Comparison of ENCODE assay signal across 14 cellular contexts in the genomic region with DNA sequence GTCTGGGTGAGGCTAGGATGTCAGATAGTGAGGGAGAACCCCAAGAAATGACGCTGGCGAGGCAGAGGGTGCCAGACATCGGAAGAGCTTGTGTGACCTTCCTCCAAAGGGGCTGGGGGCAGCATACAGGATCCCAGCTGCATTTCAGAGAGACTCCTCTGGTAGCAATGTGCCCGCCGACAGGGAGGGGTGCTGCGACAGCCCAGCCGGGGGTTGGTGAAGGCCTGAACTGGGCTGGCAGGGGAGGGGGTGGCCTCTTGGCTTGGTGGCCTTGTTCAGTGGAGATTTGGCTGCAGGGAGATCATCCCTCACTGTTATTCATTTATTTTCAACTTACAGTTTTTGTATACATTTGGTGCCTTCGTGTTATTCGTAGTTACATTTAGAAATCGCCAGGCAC. TPM values are rescaled to one million over a fixed set of nuclear protein-coding genes. Genes with fewer than 3 reads are reported as not detected.
DNase-seq lines count a peak whose midpoint lies in the region; TF ChIP-seq lines count a peak whose summit lies in the region.
"Had no signal": no experiment of that assay in that cellular context is flagged by ENCODE, and none has a peak within 500 bp of the region (broad histone marks: within the 10 kb centered on the region; RNA-seq: fewer than 3 reads in every experiment).

No MANE protein-coding gene starts in this region.

- H3K27me3 ChIP-seq in neuronal stem cell (ENCODE audit: control insufficient read depth in 3 of 3, insufficient read depth in 3 of 3, low read depth in 1 of 3, low read length in 3 of 3), result no peaks in the 10 kb centered on the region
- H3K27me3 ChIP-seq: BLaER1 had no signal

- CTCF ChIA-PET in activated CD4-positive, alpha-beta memory T cell treated with anti-CD3 and anti-CD28 coated beads, Interleukin-2, amount 10 ng/mL, durations not matched to agents 7 days and 5 days (lab: Charles Lee), result no interaction called here
- CTCF ChIA-PET in activated CD4-positive, alpha-beta memory T cell treated with anti-CD3 and anti-CD28 coated beads for 36 hours (lab: Charles Lee), result interaction anchor here (0.6 kb wide), 1 partner anchor 58 kb away, joined by 3 read pairs; no protein-coding TSS in a partner anchor

- no peak overlapping the region for H3K27ac ChIP-seq in neuronal stem cell (replicated peaks; ENCODE audit: low read length)
- H3K27ac ChIP-seq: BLaER1, GM23248 had no signal

- no peak overlapping the region for H2BK12ac ChIP-seq in neuronal stem cell (ENCODE audit: low read length)

- H2AK5ac ChIP-seq in neuronal stem cell (ENCODE audit: low read depth, low read length), result no peak overlapping the region

- H4K91ac ChIP-seq in neuronal stem cell (ENCODE audit: low read depth, low read length, poor library complexity), result no peak overlapping the region

- no peak overlapping the region for H3K4ac ChIP-seq in neuronal stem cell (ENCODE audit: low read length)

- H3K27me3 Mint-ChIP-seq in activated CD4-positive, alpha-beta memory T cell treated with anti-CD3 and anti-CD28 coated beads, Interleukin-2, amount 10 ng/mL, durations not matched to agents 7 days and 5 days, result no peaks in the 10 kb centered on the region
- no peaks in the 10 kb centered on the region for H3K27me3 Mint-ChIP-seq in activated CD4-positive, alpha-beta memory T cell treated with anti-CD3 and anti-CD28 coated beads for 36 hours
- no peaks in the 10 kb centered on the region for H3K27me3 Mint-ChIP-seq in CD14-positive monocyte (ENCODE audit: low read depth in 3 of 3)
- peaks cover 5% of the 10 kb centered on the region for H3K27me3 Mint-ChIP-seq in endothelial cell (ENCODE audit: unreplicated experiment)
- H3K27me3 Mint-ChIP-seq: CD4-positive, alpha-beta T cell had no signal

- no peak overlapping the region for H3K18ac ChIP-seq in neuronal stem cell (ENCODE audit: low read length)

- peaks cover 69% of the 10 kb centered on the region for H3K36me3 Mint-ChIP-seq in activated CD4-positive, alpha-beta memory T cell treated with anti-CD3 and anti-CD28 coated beads, Interleukin-2, amount 10 ng/mL, durations not matched to agents 7 days and 5 days (ENCODE audit: low read depth)
- peaks cover 46% of the 10 kb centered on the region for H3K36me3 Mint-ChIP-seq in activated CD4-positive, alpha-beta memory T cell treated with anti-CD3 and anti-CD28 coated beads for 36 hours
- H3K36me3 Mint-ChIP-seq in CD14-positive monocyte, result peaks cover 69 to 78% of the 10 kb centered on the region in 2 donors
- H3K36me3 Mint-ChIP-seq in endothelial cell (ENCODE audit: low read depth, unreplicated experiment), result peaks cover 52% of the 10 kb centered on the region

- H3K23ac ChIP-seq in neuronal stem cell (ENCODE audit: low read depth, low read length, poor library complexity), result no peak overlapping the region

- H3K4me3 Mint-ChIP-seq in activated CD4-positive, alpha-beta memory T cell treated with anti-CD3 and anti-CD28 coated beads, Interleukin-2, amount 10 ng/mL, durations not matched to agents 7 days and 5 days, result no peak overlapping the region
- H3K4me3 Mint-ChIP-seq in activated CD4-positive, alpha-beta memory T cell treated with anti-CD3 and anti-CD28 coated beads for 36 hours, result no peak overlapping the region
- H3K4me3 Mint-ChIP-seq in CD14-positive monocyte, result no peak overlapping the region
- peak overlapping the region; percentile 81 for H3K4me3 Mint-ChIP-seq in endothelial cell (ENCODE audit: unreplicated experiment)
- H3K4me3 Mint-ChIP-seq: CD4-positive, alpha-beta T cell had no signal

- POLR2A ChIA-PET in activated CD4-positive, alpha-beta memory T cell treated with anti-CD3 and anti-CD28 coated beads, Interleukin-2, amount 10 ng/mL, durations not matched to agents 7 days and 5 days (lab: Charles Lee), result no interaction called here
- POLR2A ChIA-PET in activated CD4-positive, alpha-beta memory T cell treated with anti-CD3 and anti-CD28 coated beads for 36 hours (lab: Charles Lee), result no interaction called here

- peaks cover 41 to 76% of the 10 kb centered on the region in 2 donors for H3K36me3 ChIP-seq in neuronal stem cell (replicated peaks in 1 of 2; ENCODE audit: control insufficient read depth in 2 of 2, insufficient read depth in 2 of 2, low read length in 2 of 2)

- no peak overlapping the region for H3K14ac ChIP-seq in neuronal stem cell (ENCODE audit: low read length)

- H3K27ac Mint-ChIP-seq in activated CD4-positive, alpha-beta memory T cell treated with anti-CD3 and anti-CD28 coated beads, Interleukin-2, amount 10 ng/mL, durations not matched to agents 7 days and 5 days, result peak overlapping the region; percentile 40
- no peak overlapping the region for H3K27ac Mint-ChIP-seq in activated CD4-positive, alpha-beta memory T cell treated with anti-CD3 and anti-CD28 coated beads for 36 hours
- peak overlapping the region in 4 of 7 donors; percentile 24 to 72 (median 26) for H3K27ac Mint-ChIP-seq in CD14-positive monocyte
- H3K27ac Mint-ChIP-seq in endothelial cell (ENCODE audit: unreplicated experiment), result peak overlapping the region; percentile 61
- H3K27ac Mint-ChIP-seq: CD4-positive, alpha-beta T cell had no signal

- H3K4me3 ChIP-seq in neuronal stem cell (ENCODE audit: low read length in 2 of 2), result no peak overlapping the region
- H3K4me3 ChIP-seq: BLaER1, GM12878, GM23248 had no signal

- no peaks in the 10 kb centered on the region for H3K9me3 Mint-ChIP-seq in activated CD4-positive, alpha-beta memory T cell treated with anti-CD3 and anti-CD28 coated beads, Interleukin-2, amount 10 ng/mL, durations not matched to agents 7 days and 5 days
- no peaks in the 10 kb centered on the region for H3K9me3 Mint-ChIP-seq in activated CD4-positive, alpha-beta memory T cell treated with anti-CD3 and anti-CD28 coated beads for 36 hours
- H3K9me3 Mint-ChIP-seq in CD14-positive monocyte (no peaks in the 10 kb centered on the region), endothelial cell (ENCODE audit: unreplicated experiment) (no peaks in the 10 kb centered on the region)
- H3K9me3 Mint-ChIP-seq: CD4-positive, alpha-beta T cell had no signal

- H2AFZ ChIP-seq in neuronal stem cell (ENCODE audit: low read length), result no peak overlapping the region
- H2AFZ ChIP-seq: GM23248 had no signal

- no CpG with 5 or more reads among the region's 10 CpGs for WGBS in neuronal stem cell (ENCODE audit: extremely low coverage in 2 of 2, insufficient read length in 2 of 2, insufficient replicate concordance in 1 of 2), 2 donors

- H3K9me3 ChIP-seq in neuronal stem cell (replicated peaks in 1 of 2; ENCODE audit: control insufficient read depth in 2 of 2, insufficient read depth in 1 of 2, low read depth in 1 of 2, low read length in 2 of 2), result no peaks in the 10 kb centered on the region
- H3K9me3 ChIP-seq: BLaER1 had no signal

- H3K9ac ChIP-seq in neuronal stem cell (ENCODE audit: low read depth, low read length, poor library complexity), result no peak overlapping the region
- H3K9ac ChIP-seq: BLaER1, GM23248 had no signal

- no peaks in the 10 kb centered on the region for H3K79me1 ChIP-seq in neuronal stem cell (ENCODE audit: low read depth, low read length)

- peaks cover 0 to 1% of the 10 kb centered on the region in 2 donors for H3K4me1 ChIP-seq in neuronal stem cell (ENCODE audit: control insufficient read depth in 2 of 2, insufficient read depth in 1 of 2, low read depth in 1 of 2, low read length in 2 of 2)

- peak overlapping the region; percentile 77 for H2BK5ac ChIP-seq in neuronal stem cell (ENCODE audit: low read length)

- no peak overlapping the region for H4K8ac ChIP-seq in neuronal stem cell (ENCODE audit: low read depth, low read length)

- no peak overlapping the region for H2BK15ac ChIP-seq in neuronal stem cell (ENCODE audit: low read length)

- H2BK120ac ChIP-seq in neuronal stem cell (ENCODE audit: low read depth, low read length), result no peak overlapping the region

- no peak overlapping the region for H3K4me2 ChIP-seq in neuronal stem cell (ENCODE audit: insufficient read depth, low read length, poor library complexity, severe bottlenecking)
- H3K4me2 ChIP-seq: BLaER1 had no signal

- H3K4me1 Mint-ChIP-seq in activated CD4-positive, alpha-beta memory T cell treated with anti-CD3 and anti-CD28 coated beads, Interleukin-2, amount 10 ng/mL, durations not matched to agents 7 days and 5 days, result peaks cover 16% of the 10 kb centered on the region
- peaks cover 14% of the 10 kb centered on the region for H3K4me1 Mint-ChIP-seq in activated CD4-positive, alpha-beta memory T cell treated with anti-CD3 and anti-CD28 coated beads for 36 hours (ENCODE audit: low read depth)
- H3K4me1 Mint-ChIP-seq in CD14-positive monocyte (peaks cover 22% of the 10 kb centered on the region), endothelial cell (ENCODE audit: unreplicated experiment) (peaks cover 10% of the 10 kb centered on the region)

- TF ChIP-seq CTCF in CD14-positive monocyte (IDR thresholded peaks at IDR 0.05), result no peak
- TF ChIP-seq CTCF in endothelial cell (IDR thresholded peaks at IDR 0.05; ENCODE audit: unreplicated experiment), result no peak

- intact Hi-C loops in activated CD4-positive, alpha-beta memory T cell treated with anti-CD3 and anti-CD28 coated beads for 36 hours (cut with micrococcal nuclease), result no loop called here
- intact Hi-C loops in CD14-positive monocyte (cut with micrococcal nuclease), result loop anchor here (2.0 to 10.0 kb wide), 2 partner anchors 48 to 50 kb away; no protein-coding TSS in a partner anchor

- DNase-seq in activated CD4-positive, alpha-beta memory T cell treated with anti-CD3 and anti-CD28 coated beads, Interleukin-2, amount 10 ng/mL, durations not matched to agents 7 days and 5 days, result no peak
- DNase-seq in activated CD4-positive, alpha-beta memory T cell treated with anti-CD3 and anti-CD28 coated beads for 36 hours, result no peak
- DNase-seq in CD14-positive monocyte (ENCODE audit: low spot score) (no peak), endothelial cell (ENCODE audit: low spot score) (no peak), neuronal stem cell (ENCODE audit: low spot score) (no peak), nucleus accumbens (lab: John Stamatoyannopoulos, UW) (no peak), NCI-H446 (lab: John Stamatoyannopoulos, UW) (no peak)
- DNase-seq: 8988T; AML-193; CD4-positive, alpha-beta T cell; DMS79; GM23248 had no signal

RNA-seq across cellular contexts. Expression of gene TCHP, which starts 5.2 kb away (rescaled TPM):
- 10 to 100 TPM; 35.0 to 35.3 TPM for total RNA-seq in activated CD4-positive, alpha-beta memory T cell treated with anti-CD3 and anti-CD28 coated beads, Interleukin-2, amount 10 ng/mL, durations not matched to agents 7 days and 5 days
- 10 to 100 TPM; 21.2 to 21.3 TPM for total RNA-seq in activated CD4-positive, alpha-beta memory T cell treated with anti-CD3 and anti-CD28 coated beads for 36 hours
- 1 to 10 TPM; 2.6 to 7.3 TPM for polyA plus RNA-seq in CD14-positive monocyte
- total RNA-seq in endothelial cell (ENCODE audit: unreplicated experiment), result 20.8 TPM
- polyA plus RNA-seq in neuronal stem cell (2013, experiment 1 of 2), result 17.3 TPM
- 17.6 TPM for polyA plus RNA-seq in neuronal stem cell (2013, experiment 2 of 2)

RNA-seq across cellular contexts. Expression of gene GLTP, which starts 25.0 kb away (rescaled TPM):
- 10 to 100 TPM; 22.2 to 23.8 TPM for total RNA-seq in activated CD4-positive, alpha-beta memory T cell treated with anti-CD3 and anti-CD28 coated beads, Interleukin-2, amount 10 ng/mL, durations not matched to agents 7 days and 5 days
- 10 to 100 TPM; 20.9 to 21.1 TPM for total RNA-seq in activated CD4-positive, alpha-beta memory T cell treated with anti-CD3 and anti-CD28 coated beads for 36 hours
- polyA plus RNA-seq in CD14-positive monocyte, result 10 to 100 TPM; 46.2 to 65.9 TPM
- 51.2 TPM for total RNA-seq in endothelial cell (ENCODE audit: unreplicated experiment)
- polyA plus RNA-seq in neuronal stem cell (2013, experiment 1 of 2), result 23.7 TPM
- 24.7 TPM for polyA plus RNA-seq in neuronal stem cell (2013, experiment 2 of 2)
